ENCODE assay signal across 20 cellular contexts in the genomic region with DNA sequence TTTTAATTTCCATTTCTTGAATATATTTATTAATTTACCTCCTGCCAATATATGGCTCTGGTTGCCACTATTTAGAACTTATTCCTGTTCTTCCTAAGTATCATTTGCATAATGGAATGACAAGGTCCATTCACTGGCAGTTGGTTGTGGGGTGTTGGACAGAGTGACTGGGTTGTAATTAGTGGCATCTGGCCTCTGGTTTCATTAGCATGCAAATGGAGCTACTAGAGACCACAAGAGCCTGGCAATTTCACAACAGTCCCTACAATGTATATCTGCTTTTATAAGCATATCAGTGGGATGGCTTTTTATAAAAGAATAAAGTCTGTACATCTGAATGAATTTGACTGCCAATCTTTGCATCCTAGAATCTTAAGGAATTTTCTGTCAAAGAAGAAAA.
DNase-seq lines count a peak whose midpoint lies in the region; TF ChIP-seq lines count a peak whose summit lies in the region.
"Had no signal": no experiment of that assay in that cellular context is flagged by ENCODE, and none has a peak within 500 bp of the region (broad histone marks: within the 10 kb centered on the region; RNA-seq: fewer than 3 reads in every experiment).

No MANE protein-coding gene starts in this region.

- H3K4me3 ChIP-seq in endodermal cell (ENCODE audit: low read length), result no peak overlapping the region
- no peak overlapping the region for H3K4me3 ChIP-seq in tibial nerve

- peak overlapping the region; percentile 25 for H3K27ac ChIP-seq in endodermal cell (ENCODE audit: low read depth, low read length)
- H3K27ac ChIP-seq in tibial nerve, result no peak overlapping the region

- H3K27me3 ChIP-seq in endodermal cell (ENCODE audit: control insufficient read depth, insufficient read depth, low read length, poor library complexity, severe bottlenecking) (no peaks in the 10 kb centered on the region), tibial nerve (no peaks in the 10 kb centered on the region)

- TF ChIP-seq POLR2A in tibial nerve (IDR thresholded peaks at IDR 0.05), result no peak

- H3K4me3 Mint-ChIP-seq in endodermal cell, result no peak overlapping the region
- H3K4me3 Mint-ChIP-seq: CD8-positive, alpha-beta memory T cell had no signal

- H3K9me3 ChIP-seq in endodermal cell (ENCODE audit: control insufficient read depth, low read length), result no peaks in the 10 kb centered on the region
- peaks cover 0 to 6% (median 0%) of the 10 kb centered on the region in 4 donors for H3K9me3 ChIP-seq in tibial nerve

- H3K4me1 Mint-ChIP-seq in endodermal cell, result peaks cover 20% of the 10 kb centered on the region
- H3K4me1 Mint-ChIP-seq: CD8-positive, alpha-beta memory T cell had no signal

- H3K27ac Mint-ChIP-seq in endodermal cell, result no peak overlapping the region
- H3K27ac Mint-ChIP-seq: CD8-positive, alpha-beta memory T cell had no signal

- TF ChIP-seq EP300 in tibial nerve (IDR thresholded peaks at IDR 0.05), result no peak

- peak; percentile 11 for DNase-seq in NCI-H82 (lab: John Stamatoyannopoulos, UW)
- DNase-seq in NCI-H82 treated with DMSO at 0.1 percent for 48 hours (lab: John Stamatoyannopoulos, UW; ENCODE audit: unreplicated experiment), result no peak
- peak; percentile 15 to 46 for DNase-seq in NCI-H446 (lab: John Stamatoyannopoulos, UW)
- DNase-seq in endodermal cell, result no peak
- no peak for DNase-seq in tibial nerve (ENCODE audit: low spot score in 2 of 2)
- no peak for DNase-seq in posterior cingulate gyrus
- DNase-seq in medulla oblongata (ENCODE audit: extremely low spot score), result no peak
- DNase-seq: AML-193; C1 segment of cervical spinal cord; Calu3; CD8-positive, alpha-beta memory T cell; GF-D8; KG1; NCI-H1105; NCI-H146; NCI-H2029; NCI-H2171; NCI-H345; OCI-M1; Right ventricle myocardium superior had no signal

- peaks cover 4% of the 10 kb centered on the region for H3K9me3 Mint-ChIP-seq in endodermal cell

- no peaks in the 10 kb centered on the region for H3K36me3 Mint-ChIP-seq in endodermal cell (ENCODE audit: low read depth)
- H3K36me3 Mint-ChIP-seq: CD8-positive, alpha-beta memory T cell had no signal

- H3K27me3 Mint-ChIP-seq in endodermal cell (ENCODE audit: insufficient read depth), result no peaks in the 10 kb centered on the region
- H3K27me3 Mint-ChIP-seq: CD8-positive, alpha-beta memory T cell had no signal

- H3K36me3 ChIP-seq in endodermal cell (ENCODE audit: control insufficient read depth, insufficient read depth, low read length) (no peaks in the 10 kb centered on the region), tibial nerve (no peaks in the 10 kb centered on the region)

- H3K4me1 ChIP-seq in endodermal cell (ENCODE audit: control insufficient read depth, insufficient read depth, low read length), result no peaks in the 10 kb centered on the region
- H3K4me1 ChIP-seq in tibial nerve, result no peaks in the 10 kb centered on the region

- intact Hi-C loops in posterior cingulate gyrus (cut with DNase I), result no loop called here

- TF ChIP-seq CTCF in endodermal cell (conservative IDR thresholded peaks at IDR 0.05) (no peak), tibial nerve (IDR thresholded peaks at IDR 0.05) (no peak)

- H3K9ac ChIP-seq in endodermal cell (ENCODE audit: extremely low read depth, low read length, poor library complexity, severe bottlenecking), result no peak overlapping the region

Comparison
In these comparisons a context has a peak if more than half of its experiments do, and no peak if none do; other contexts are left out.
1. DNase-seq: peak in NCI-H82 (single experiment) and NCI-H446 (2 of 2); none in NCI-H82 treated with DMSO at 0.1 percent for 48 hours (single experiment), endodermal cell (single experiment), tibial nerve (0 of 2), posterior cingulate gyrus (0 of 10) and medulla oblongata (single experiment).